In genomic region chr4:89290727-89291126, GRCh38 we compare ENCODE assay signal across 13 cellular contexts. TPM values are rescaled to one million over a fixed set of nuclear protein-coding genes. Genes with fewer than 3 reads are reported as not detected.
DNase-seq lines count a peak whose midpoint lies in the region; ATAC-seq and TF ChIP-seq lines count a peak whose summit lies in the region.
"Had no signal": no experiment of that assay in that cellular context is flagged by ENCODE, and none has a peak within 500 bp of the region (broad histone marks: within the 10 kb centered on the region; RNA-seq: fewer than 3 reads in every experiment).

No MANE protein-coding gene starts in this region.

- POLR2A ChIA-PET in activated CD8-positive, alpha-beta T cell treated with anti-CD3 and anti-CD28 coated beads, Interleukin-2, amount 10 ng/mL, durations not matched to agents 7 days and 5 days (lab: Charles Lee): interaction anchor here (1.6 to 3.4 kb wide), 3 partner anchors 9 to 15 kb away, joined by 6 to 21 read pairs (median 8); no protein-coding TSS in a partner anchor
- POLR2A ChIA-PET in Caco-2 (lab: Charles Lee): no interaction called here

- 30% methylated on average over 3 of the region's 3 CpGs for WGBS in right cardiac atrium

- no peak overlapping the region for H3K4me3 ChIP-seq in right cardiac atrium (ENCODE audit: low read length)
- no peak overlapping the region for H3K4me3 ChIP-seq in Caco-2 (ENCODE audit: low read depth, low read length)
- H3K4me3 ChIP-seq: uterus had no signal

- H3K36me3 Mint-ChIP-seq in activated CD8-positive, alpha-beta T cell treated with anti-CD3 and anti-CD28 coated beads, Interleukin-2, amount 10 ng/mL, durations not matched to agents 7 days and 5 days (ENCODE audit: low read depth): peaks cover 67% of the 10 kb centered on the region
- no peaks in the 10 kb centered on the region for H3K36me3 Mint-ChIP-seq in Caco-2 (ENCODE audit: insufficient read depth, unreplicated experiment)

- peaks cover 4% of the 10 kb centered on the region for H3K9me3 Mint-ChIP-seq in activated CD8-positive, alpha-beta T cell treated with anti-CD3 and anti-CD28 coated beads, Interleukin-2, amount 10 ng/mL, durations not matched to agents 7 days and 5 days (ENCODE audit: insufficient read depth)
- H3K9me3 Mint-ChIP-seq in Caco-2 (ENCODE audit: unreplicated experiment): no peaks in the 10 kb centered on the region

- H3K4me3 Mint-ChIP-seq in activated CD8-positive, alpha-beta T cell treated with anti-CD3 and anti-CD28 coated beads, Interleukin-2, amount 10 ng/mL, durations not matched to agents 7 days and 5 days: peak overlapping the region; percentile 26
- no peak overlapping the region for H3K4me3 Mint-ChIP-seq in Caco-2 (ENCODE audit: unreplicated experiment)
- H3K4me3 Mint-ChIP-seq: memory B cell had no signal

- H3K36me3 ChIP-seq in Caco-2 (ENCODE audit: control insufficient read depth, insufficient read depth, low read length): no peaks in the 10 kb centered on the region
- H3K36me3 ChIP-seq: uterus had no signal

- peak; percentile 38 for ATAC-seq in GM18502 (IDR thresholded peaks at IDR 0.05; ENCODE audit: poor library complexity, unreplicated experiment)
- peak; percentile 40 for ATAC-seq in HG03378 (IDR thresholded peaks at IDR 0.05; ENCODE audit: unreplicated experiment)
- no peak for ATAC-seq in activated CD8-positive, alpha-beta T cell treated with anti-CD3 and anti-CD28 coated beads, Interleukin-2, amount 10 ng/mL, durations not matched to agents 7 days and 5 days
- peak; percentile 68 to 81 for ATAC-seq in right cardiac atrium
- no peak for ATAC-seq in HG03460 (IDR thresholded peaks at IDR 0.05; ENCODE audit: unreplicated experiment)
- ATAC-seq in GM21526 (IDR thresholded peaks at IDR 0.05; ENCODE audit: low FRiP score, unreplicated experiment): no peak

- H3K27me3 Mint-ChIP-seq in activated CD8-positive, alpha-beta T cell treated with anti-CD3 and anti-CD28 coated beads, Interleukin-2, amount 10 ng/mL, durations not matched to agents 7 days and 5 days (ENCODE audit: low read depth): no peaks in the 10 kb centered on the region
- H3K27me3 Mint-ChIP-seq in Caco-2 (ENCODE audit: insufficient read depth, unreplicated experiment): peaks cover 10% of the 10 kb centered on the region

- H3K4me1 ChIP-seq in right cardiac atrium (ENCODE audit: control insufficient read depth, insufficient read depth, low read length): no peaks in the 10 kb centered on the region
- no peaks in the 10 kb centered on the region for H3K4me1 ChIP-seq in Caco-2
- H3K4me1 ChIP-seq: uterus had no signal

- peaks cover 97% of the 10 kb centered on the region for H3K4me1 Mint-ChIP-seq in activated CD8-positive, alpha-beta T cell treated with anti-CD3 and anti-CD28 coated beads, Interleukin-2, amount 10 ng/mL, durations not matched to agents 7 days and 5 days (ENCODE audit: low read depth)
- no peaks in the 10 kb centered on the region for H3K4me1 Mint-ChIP-seq in Caco-2 (ENCODE audit: low read depth, unreplicated experiment)

- H3K27me3 ChIP-seq in right cardiac atrium (ENCODE audit: control insufficient read depth, insufficient read depth) (no peaks in the 10 kb centered on the region), Caco-2 (replicated peaks; ENCODE audit: control insufficient read depth, insufficient read depth, low read length) (no peaks in the 10 kb centered on the region)
- H3K27me3 ChIP-seq: uterus had no signal

- no peak overlapping the region for H3K27ac ChIP-seq in right cardiac atrium (ENCODE audit: low read length)
- H3K27ac ChIP-seq: uterus had no signal

- H3K9me3 ChIP-seq in right cardiac atrium (ENCODE audit: control insufficient read depth, low read length) (no peaks in the 10 kb centered on the region), Caco-2 (no peaks in the 10 kb centered on the region)
- H3K9me3 ChIP-seq: uterus had no signal

- intact Hi-C loops in right cardiac atrium (cut with DNase I): no loop called here
- intact Hi-C loops in Caco-2 (cut with micrococcal nuclease; ENCODE audit: unreplicated experiment): no loop called here

- no TSS peak for BruUV-seq in Caco-2 (replicated peaks; lab: Mats Ljungman, UMichigan)

- DNase-seq in activated CD8-positive, alpha-beta T cell treated with anti-CD3 and anti-CD28 coated beads, Interleukin-2, amount 10 ng/mL, durations not matched to agents 7 days and 5 days: no peak
- DNase-seq in right cardiac atrium: no peak
- DNase-seq in NCI-H128 (lab: John Stamatoyannopoulos, UW; ENCODE audit: unreplicated experiment): no peak
- no peak for DNase-seq in Caco-2
- DNase-seq: foreskin fibroblast, NCI-H1930, SHP77, uterus had no signal

- peak overlapping the region; percentile 69 for H3K27ac Mint-ChIP-seq in activated CD8-positive, alpha-beta T cell treated with anti-CD3 and anti-CD28 coated beads, Interleukin-2, amount 10 ng/mL, durations not matched to agents 7 days and 5 days
- no peak overlapping the region for H3K27ac Mint-ChIP-seq in Caco-2 (ENCODE audit: unreplicated experiment)
- H3K27ac Mint-ChIP-seq: memory B cell had no signal

- TF ChIP-seq CTCF in Caco-2 (IDR thresholded peaks at IDR 0.05; ENCODE audit: insufficient read depth in 1 of 2, low read depth in 1 of 2, low read length in 1 of 2, severe bottlenecking in 1 of 2, unreplicated experiment in 1 of 2): no peak

- CTCF ChIA-PET in activated CD8-positive, alpha-beta T cell treated with anti-CD3 and anti-CD28 coated beads, Interleukin-2, amount 10 ng/mL, durations not matched to agents 7 days and 5 days (lab: Charles Lee): interaction anchor here (0.8 to 2.1 kb wide), 5 partner anchors 8 to 64 kb away, joined by 3 to 8 read pairs (median 4); partner anchors contain the start of gene GPRIN3
- CTCF ChIA-PET in Caco-2 (lab: Charles Lee): no interaction called here

RNA-seq across cellular contexts. Expression of gene GPRIN3, which starts 16.9 kb away (rescaled TPM):
- total RNA-seq in activated CD8-positive, alpha-beta T cell treated with anti-CD3 and anti-CD28 coated beads, Interleukin-2, amount 10 ng/mL, durations not matched to agents 7 days and 5 days: 10 to 100 TPM; 40.6 to 40.8 TPM
- 10 to 100 TPM in 1 of 4 donors, 1 to 10 TPM in 3; 4.8 to 10.3 (median 9.0) TPM for total RNA-seq in right cardiac atrium
- polyA plus RNA-seq in right cardiac atrium: 2.1 TPM
- total RNA-seq in Caco-2 (2022): 0.02 and 0.05 TPM in 2 replicates

Comparison
In these comparisons a context has a peak if more than half of its experiments do, and no peak if none do; other contexts are left out.
1. ATAC-seq: peak in GM18502 (single experiment), HG03378 (single experiment) and right cardiac atrium (2 of 2); none in activated CD8-positive, alpha-beta T cell treated with anti-CD3 and anti-CD28 coated beads, Interleukin-2, amount 10 ng/mL, durations not matched to agents 7 days and 5 days (single experiment), HG03460 (single experiment) and GM21526 (single experiment).